ENCODE assay signal across 21 cellular contexts in the genomic region with DNA sequence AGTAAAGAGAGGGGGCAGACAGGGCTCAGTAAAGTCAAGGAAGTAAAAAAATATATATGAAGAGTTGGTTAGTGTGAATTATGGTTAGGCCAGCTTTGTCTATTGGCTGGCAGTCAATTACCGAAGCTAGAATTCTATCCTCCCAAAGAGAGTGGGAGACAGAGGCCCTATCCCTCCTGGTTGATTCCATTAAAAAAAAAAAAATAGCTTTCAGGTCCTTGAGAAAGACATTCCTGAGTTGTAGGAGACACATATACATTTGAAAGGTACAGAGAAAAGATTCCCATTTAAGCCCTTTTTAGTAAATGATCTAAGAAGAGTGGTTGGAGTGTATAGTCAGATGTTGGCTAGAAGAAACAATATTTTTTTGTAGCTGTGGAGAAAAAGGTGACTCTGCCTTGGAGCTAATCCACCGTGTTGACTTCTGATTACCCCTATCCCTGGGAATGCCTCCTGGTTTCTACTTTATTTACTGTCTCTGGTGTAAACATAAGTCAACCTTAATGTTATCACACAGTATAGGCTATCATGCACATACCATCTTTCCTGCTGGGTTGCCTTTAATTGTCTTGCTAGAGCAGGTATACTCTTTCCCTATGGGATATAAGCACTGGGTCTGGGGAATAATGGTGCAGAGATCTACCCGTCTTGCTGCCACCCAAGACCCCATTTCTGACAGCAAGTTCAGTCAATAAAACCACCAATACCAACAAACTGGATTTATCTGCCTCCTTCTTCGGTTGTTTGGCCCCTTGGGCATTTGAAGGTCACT.
"Had no signal": no experiment of that assay in that cellular context is flagged by ENCODE, and none has a peak within 500 bp of the region (broad histone marks: within the 10 kb centered on the region; RNA-seq: fewer than 3 reads in every experiment).

No MANE protein-coding gene starts in this region.

- H3K36me3 ChIP-seq: heart left ventricle, left lung, lower lobe of right lung, pancreas, tibial nerve, upper lobe of right lung, vagina had no signal

- H3K9me3 ChIP-seq: left lung, lower lobe of right lung, pancreas, testis, tibial nerve, upper lobe of right lung, vagina had no signal

- H3K27ac ChIP-seq: coronary artery, heart left ventricle, left lung, lower lobe of right lung, pancreas, testis, tibial nerve, upper lobe of right lung, vagina had no signal

- H3K27ac Mint-ChIP-seq: immature natural killer cell; memory B cell; natural killer cell treated with Interleukin-12 subunit alpha and Interleukin-12 subunit beta and Interleukin-15 and Interleukin-18, amount 100 ng/mL, for 72 hours; progenitor cell of endocrine pancreas; stimulated activated naive CD8-positive, alpha-beta T cell treated with anti-CD3 and anti-CD28 coated beads, Interleukin-15, Interleukin-2, amounts not matched to agents 100 ng/mL and 50 ng/mL, for 24 hours had no signal

- H3K4me1 ChIP-seq: heart left ventricle, left lung, lower lobe of right lung, pancreas, testis, tibial nerve, upper lobe of right lung, vagina had no signal

- H3K36me3 Mint-ChIP-seq: immature natural killer cell, memory B cell had no signal

- H3K4me3 ChIP-seq: coronary artery, heart left ventricle, left lung, lower lobe of right lung, pancreas, testis, tibial nerve, upper lobe of right lung, vagina had no signal

- H3K27me3 Mint-ChIP-seq: memory B cell; natural killer cell treated with Interleukin-12 subunit alpha and Interleukin-12 subunit beta and Interleukin-15 and Interleukin-18, amount 100 ng/mL, for 72 hours; progenitor cell of endocrine pancreas; stimulated activated naive CD8-positive, alpha-beta T cell treated with anti-CD3 and anti-CD28 coated beads, Interleukin-15, Interleukin-2, amounts not matched to agents 100 ng/mL and 50 ng/mL, for 24 hours had no signal

- H3K27me3 ChIP-seq: heart left ventricle, left lung, pancreas, testis, tibial nerve, upper lobe of right lung, vagina had no signal

- DNase-seq: effector CD4-positive, alpha-beta T cell; heart left ventricle; hypothalamus; immature natural killer cell; left lung; lower lobe of right lung; midbrain; occipital lobe; pancreas; right cardiac atrium; small intestine; stimulated activated CD4-positive, alpha-beta T cell treated with anti-CD3 and anti-CD28 coated beads, Interleukin-12 subunit alpha, Interleukin-12 subunit beta, amount 100 ng/mL, for 4 hours; testis; upper lobe of right lung had no signal

- H3K4me3 Mint-ChIP-seq: immature natural killer cell; memory B cell; natural killer cell treated with Interleukin-12 subunit alpha and Interleukin-12 subunit beta and Interleukin-15 and Interleukin-18, amount 100 ng/mL, for 72 hours; stimulated activated naive CD8-positive, alpha-beta T cell treated with anti-CD3 and anti-CD28 coated beads, Interleukin-15, Interleukin-2, amounts not matched to agents 100 ng/mL and 50 ng/mL, for 24 hours had no signal

- H3K4me1 Mint-ChIP-seq: immature natural killer cell, memory B cell had no signal

- ATAC-seq: heart left ventricle; left lung; lower lobe of right lung; natural killer cell treated with Interleukin-12 subunit alpha and Interleukin-12 subunit beta and Interleukin-15 and Interleukin-18, amount 100 ng/mL, for 72 hours; pancreas; right cardiac atrium; upper lobe of right lung had no signal
